ENCODE assay signal across 23 cellular contexts in genomic region chr2:157761520-157761919, GRCh38.
DNase-seq lines count a peak whose midpoint lies in the region; ATAC-seq and TF ChIP-seq lines count a peak whose summit lies in the region.
"Had no signal": no experiment of that assay in that cellular context is flagged by ENCODE, and none has a peak within 500 bp of the region (broad histone marks: within the 10 kb centered on the region; RNA-seq: fewer than 3 reads in every experiment).

No MANE protein-coding gene starts in this region.

- ATAC-seq in activated naive CD4-positive, alpha-beta T cell treated with anti-CD3 and anti-CD28 coated beads, Interleukin-2, amount 50 U/mL, for 72 hours, result no peak
- ATAC-seq in HG03571 (IDR thresholded peaks at IDR 0.05; ENCODE audit: unreplicated experiment), result no peak
- ATAC-seq: esophagus mucosa, natural killer cell had no signal

- no peak overlapping the region for H2BK120ac ChIP-seq in mesendoderm (ENCODE audit: low read depth, low read length)

- H4K5ac ChIP-seq in mesendoderm (ENCODE audit: low read length), result no peak overlapping the region

- no peak overlapping the region for H4K8ac ChIP-seq in mesendoderm (ENCODE audit: low read depth, low read length)

- peaks cover 4 to 6% of the 10 kb centered on the region in 2 donors for H3K9me3 Mint-ChIP-seq in activated naive CD4-positive, alpha-beta T cell treated with anti-CD3 and anti-CD28 coated beads, Interleukin-2, amount 50 U/mL, for 72 hours
- H3K9me3 Mint-ChIP-seq in CD4-positive, alpha-beta memory T cell, result peaks cover 1 to 25% (median 15%) of the 10 kb centered on the region in 8 donors
- H3K9me3 Mint-ChIP-seq: natural killer cell had no signal

- H3K4ac ChIP-seq in mesendoderm (ENCODE audit: low read depth, low read length), result no peak overlapping the region

- no peak overlapping the region for H3K23ac ChIP-seq in mesendoderm (ENCODE audit: low read length)

- CTCF ChIA-PET in CD4-positive, alpha-beta memory T cell (lab: Charles Lee; ENCODE audit: partially characterized antibody), result interaction anchor here (1.2 kb wide), 1 partner anchor 461 kb away, joined by 3 read pairs; no protein-coding TSS in a partner anchor

- H2BK5ac ChIP-seq in mesendoderm (ENCODE audit: low read length), result no peak overlapping the region

- no peak overlapping the region for H3K9ac ChIP-seq in mesendoderm (ENCODE audit: low read length)
- H3K9ac ChIP-seq: BLaER1 had no signal

- H3K4me1 Mint-ChIP-seq in CD4-positive, alpha-beta memory T cell, result peaks cover 0 to 5% (median under 1%) of the 10 kb centered on the region in 4 donors
- H3K4me1 Mint-ChIP-seq: natural killer cell had no signal

- no peak overlapping the region for H2BK15ac ChIP-seq in mesendoderm (replicated peaks; ENCODE audit: low read depth)

- no peak overlapping the region for H3K56ac ChIP-seq in mesendoderm (ENCODE audit: low read length)

- POLR2A ChIA-PET in CD4-positive, alpha-beta memory T cell (lab: Charles Lee; ENCODE audit: partially characterized antibody), result no interaction called here

- no peak for TF ChIP-seq CTCF in adrenal gland (IDR thresholded peaks at IDR 0.05)

- no peak overlapping the region for H3K18ac ChIP-seq in mesendoderm (ENCODE audit: low read length)

- no peaks in the 10 kb centered on the region for H3K27me3 Mint-ChIP-seq in CD4-positive, alpha-beta memory T cell

- H3K36me3 ChIP-seq in ectodermal cell (ENCODE audit: control insufficient read depth, insufficient read depth, low read length) (no peaks in the 10 kb centered on the region), mesendoderm (ENCODE audit: control insufficient read depth, insufficient read depth, low read length) (peaks cover 2% of the 10 kb centered on the region), adrenal gland (replicated peaks in 1 of 2) (peaks cover 0 to 17% of the 10 kb centered on the region in 2 donors)
- H3K36me3 ChIP-seq in CD4-positive, alpha-beta memory T cell (ENCODE audit: insufficient read depth, low read length), result peaks cover 26% of the 10 kb centered on the region
- H3K36me3 ChIP-seq: colonic mucosa, prostate gland had no signal

- H3K27ac Mint-ChIP-seq in activated naive CD4-positive, alpha-beta T cell treated with anti-CD3 and anti-CD28 coated beads, Interleukin-2, amount 50 U/mL, for 72 hours, result no peak overlapping the region
- H3K27ac Mint-ChIP-seq in CD4-positive, alpha-beta memory T cell, result no peak overlapping the region
- H3K27ac Mint-ChIP-seq: natural killer cell had no signal

- H3K9me3 ChIP-seq in ectodermal cell (ENCODE audit: control insufficient read depth, low read length), result no peaks in the 10 kb centered on the region
- H3K9me3 ChIP-seq in CD4-positive, alpha-beta memory T cell (ENCODE audit: control insufficient read depth in 1 of 2, low read length in 2 of 2), result peaks cover 0 to 5% of the 10 kb centered on the region in 2 donors
- no peaks in the 10 kb centered on the region for H3K9me3 ChIP-seq in adrenal gland (replicated peaks in 1 of 3)
- H3K9me3 ChIP-seq: colonic mucosa, prostate gland, testis had no signal

- H3K4me3 ChIP-seq in ectodermal cell (ENCODE audit: insufficient read depth, low read depth, low read length), result no peak overlapping the region
- no peak overlapping the region for H3K4me3 ChIP-seq in mesendoderm (ENCODE audit: low read length)
- no peak overlapping the region for H3K4me3 ChIP-seq in CD4-positive, alpha-beta memory T cell (ENCODE audit: low read length in 2 of 2)
- H3K4me3 ChIP-seq in adrenal gland, result no peak overlapping the region
- H3K4me3 ChIP-seq: BLaER1, colonic mucosa, lung, prostate gland, testis had no signal

- no peak overlapping the region for H3K4me3 Mint-ChIP-seq in CD4-positive, alpha-beta memory T cell
- H3K4me3 Mint-ChIP-seq: natural killer cell had no signal

- peaks cover 39 to 58% of the 10 kb centered on the region in 2 donors for H3K36me3 Mint-ChIP-seq in activated naive CD4-positive, alpha-beta T cell treated with anti-CD3 and anti-CD28 coated beads, Interleukin-2, amount 50 U/mL, for 72 hours
- peaks cover 75 to 81% of the 10 kb centered on the region in 2 donors for H3K36me3 Mint-ChIP-seq in CD4-positive, alpha-beta memory T cell
- H3K36me3 Mint-ChIP-seq: natural killer cell had no signal

- H3K4me1 ChIP-seq in ectodermal cell (ENCODE audit: control insufficient read depth, insufficient read depth, low read length), result no peaks in the 10 kb centered on the region
- no peaks in the 10 kb centered on the region for H3K4me1 ChIP-seq in mesendoderm (ENCODE audit: control insufficient read depth, low read depth, low read length)
- no peaks in the 10 kb centered on the region for H3K4me1 ChIP-seq in CD4-positive, alpha-beta memory T cell (ENCODE audit: insufficient read depth, low read length)
- H3K4me1 ChIP-seq in adrenal gland (replicated peaks in 1 of 2), result no peaks in the 10 kb centered on the region
- H3K4me1 ChIP-seq: BLaER1, colonic mucosa, prostate gland, testis had no signal

- DNase-seq in GM04503 (ENCODE audit: low read depth) (peak; percentile 20), NCI-H2227 treated with DMSO at 0.1 percent for 48 hours (lab: John Stamatoyannopoulos, UW) (peak; percentile 74), mesendoderm (peak; percentile 67), adrenal gland (no peak)
- DNase-seq in activated naive CD4-positive, alpha-beta T cell treated with anti-CD3 and anti-CD28 coated beads, Interleukin-2, amount 50 U/mL, for 72 hours (ENCODE audit: low spot score in 2 of 2), result no peak
- no peak for DNase-seq in CD4-positive, alpha-beta memory T cell
- DNase-seq: activated CD4-positive, alpha-beta T cell treated with anti-CD3 and anti-CD28 coated beads for 48 hours; activated CD8-positive, alpha-beta memory T cell treated with anti-CD3 and anti-CD28 coated beads, Interleukin-2, amount 50 U/mL, for 4 hours; activated gamma-delta T cell; colonic mucosa; DMS 273 treated with DMSO at 0.1 percent for 48 hours; islet precursor cell; natural killer cell; NCI-H146; stimulated activated CD4-positive, alpha-beta T cell treated with anti-CD3 and anti-CD28 coated beads, Interleukin-12 subunit alpha, Interleukin-12 subunit beta, amount 100 ng/mL, for 4 hours; SW 1271; testis had no signal

- H3K27ac ChIP-seq in ectodermal cell (ENCODE audit: insufficient read depth, low read depth, low read length, poor library complexity, severe bottlenecking), result peak overlapping the region; percentile 40
- no peak overlapping the region for H3K27ac ChIP-seq in mesendoderm (ENCODE audit: low read depth, low read length)
- no peak overlapping the region for H3K27ac ChIP-seq in CD4-positive, alpha-beta memory T cell (ENCODE audit: low read depth, low read length)
- H3K27ac ChIP-seq in adrenal gland, result no peak overlapping the region
- H3K27ac ChIP-seq: BLaER1, colonic mucosa, prostate gland, testis had no signal

- no peak overlapping the region for H2AK5ac ChIP-seq in mesendoderm (ENCODE audit: low read length)

- no peaks in the 10 kb centered on the region for H3K79me2 ChIP-seq in mesendoderm (ENCODE audit: control insufficient read depth, insufficient read depth, low read length)

- H3K27me3 ChIP-seq in ectodermal cell (ENCODE audit: control insufficient read depth, insufficient read depth, low read length, poor library complexity, severe bottlenecking), result no peaks in the 10 kb centered on the region
- H3K27me3 ChIP-seq in mesendoderm (ENCODE audit: insufficient read depth, low read length, poor library complexity), result no peaks in the 10 kb centered on the region
- H3K27me3 ChIP-seq in CD4-positive, alpha-beta memory T cell (ENCODE audit: insufficient read depth, low read length), result no peaks in the 10 kb centered on the region
- no peaks in the 10 kb centered on the region for H3K27me3 ChIP-seq in adrenal gland
- H3K27me3 ChIP-seq: BLaER1, colonic mucosa, testis had no signal

- H3K4me2 ChIP-seq in mesendoderm (ENCODE audit: low read length), result no peak overlapping the region
- H3K4me2 ChIP-seq: BLaER1 had no signal

- H3K79me1 ChIP-seq in mesendoderm (ENCODE audit: low read length), result no peaks in the 10 kb centered on the region

- TF ChIP-seq POLR2A in adrenal gland (IDR thresholded peaks at IDR 0.05), result no peak

- intact Hi-C loops in CD4-positive, alpha-beta memory T cell (cut with micrococcal nuclease), result no loop called here
- intact Hi-C loops in adrenal gland (cut with DNase I), result no loop called here

Comparison
In these comparisons a context has a peak if more than half of its experiments do, and no peak if none do; other contexts are left out.
1. DNase-seq: peak in GM04503 (single experiment), NCI-H2227 treated with DMSO at 0.1 percent for 48 hours (single experiment) and mesendoderm (single experiment); none in activated naive CD4-positive, alpha-beta T cell treated with anti-CD3 and anti-CD28 coated beads, Interleukin-2, amount 50 U/mL, for 72 hours (0 of 2), CD4-positive, alpha-beta memory T cell (0 of 5) and adrenal gland (0 of 7).